In genomic region chr10:119700321-119700954, GRCh38 we compare ENCODE assay signal across 11 cellular contexts. TPM values are rescaled to one million over a fixed set of nuclear protein-coding genes. Genes with fewer than 3 reads are reported as not detected.
DNase-seq lines count a peak whose midpoint lies in the region; ATAC-seq and TF ChIP-seq lines count a peak whose summit lies in the region.
"Had no signal": no experiment of that assay in that cellular context is flagged by ENCODE, and none has a peak within 500 bp of the region (broad histone marks: within the 10 kb centered on the region; RNA-seq: fewer than 3 reads in every experiment).

No MANE protein-coding gene starts in this region.

- H3K9me3 ChIP-seq in osteoblast (ENCODE audit: low read depth, low read length), result no peaks in the 10 kb centered on the region

- no peaks in the 10 kb centered on the region for H3K27me3 ChIP-seq in osteoblast (ENCODE audit: insufficient read depth, low read length)

- no peak overlapping the region for H3K27ac ChIP-seq in osteoblast (ENCODE audit: low read depth, low read length)

- no peaks in the 10 kb centered on the region for H4K20me1 ChIP-seq in osteoblast (ENCODE audit: insufficient read depth, low read length)

- H3K4me1 ChIP-seq in osteoblast (ENCODE audit: insufficient read depth, low read length), result no peaks in the 10 kb centered on the region

- H3K36me3 ChIP-seq in osteoblast (ENCODE audit: insufficient read depth, low read length), result no peaks in the 10 kb centered on the region

- peak; percentile 63 for ATAC-seq in GM18907 (IDR thresholded peaks at IDR 0.05; ENCODE audit: unreplicated experiment)
- peak; percentile 45 for ATAC-seq in HG02642 (IDR thresholded peaks at IDR 0.05; ENCODE audit: poor library complexity, unreplicated experiment)
- peak; percentile 56 for ATAC-seq in left colon
- no peak for ATAC-seq in left lobe of liver
- ATAC-seq: HCT116 had no signal

- in situ Hi-C loops in KBM-7 (cut with MboI; ENCODE audit: low pct_unique_long_range_greater_than_20kb, low sequenced_read_pairs), result no loop called here

- no peak overlapping the region for H3K4me3 ChIP-seq in osteoblast (ENCODE audit: insufficient read depth, low read length)

- TF ChIP-seq CTCF in osteoblast (IDR thresholded peaks at IDR 0.05; ENCODE audit: extremely low read depth, low read depth, low read length), result no peak

- peak; percentile 59 for DNase-seq in KBM-7
- no peak for DNase-seq in left colon
- DNase-seq in osteoblast (ENCODE audit: insufficient read length, low spot score, missing footprints), result no peak
- no peak for DNase-seq in left lobe of liver (ENCODE audit: low spot score)
- DNase-seq in NCI-H2107 (lab: John Stamatoyannopoulos, UW), result no peak
- no peak for DNase-seq in NCI-H526 (lab: John Stamatoyannopoulos, UW)
- DNase-seq: central memory CD4-positive, alpha-beta T cell; SHP77 had no signal

- H3K79me2 ChIP-seq in osteoblast (ENCODE audit: insufficient read depth, low read length), result no peaks in the 10 kb centered on the region

- intact Hi-C loops in left colon (cut with DNase I, micrococcal nuclease), result no loop called here

- no peak overlapping the region for H2AFZ ChIP-seq in osteoblast (ENCODE audit: low read length)

- H3K4me2 ChIP-seq in osteoblast (ENCODE audit: insufficient read depth, low read length), result no peak overlapping the region

RNA-seq across cellular contexts. Expression of gene INPP5F, which starts 25.4 kb away (rescaled TPM):
- total RNA-seq in left colon (10 to 100 TPM; 12.7 to 15.7 TPM), osteoblast (10.9 and 11.2 TPM in 2 replicates), left lobe of liver (2.6 TPM)

RNA-seq across cellular contexts. Expression of gene BAG3, which starts 49.3 kb away (rescaled TPM):
- total RNA-seq in left colon (10 to 100 TPM; 26.4 to 26.9 TPM), osteoblast (12.7 TPM in 2 replicates), left lobe of liver (11.3 TPM)
